Comparison of ENCODE assay signal across 9 cellular contexts in genomic region chr3:100042144-100042543, GRCh38.
DNase-seq lines count a peak whose midpoint lies in the region; ATAC-seq, FAIRE-seq and TF ChIP-seq lines count a peak whose summit lies in the region.
"Had no signal": no experiment of that assay in that cellular context is flagged by ENCODE, and none has a peak within 500 bp of the region (broad histone marks: within the 10 kb centered on the region; RNA-seq: fewer than 3 reads in every experiment).

No MANE protein-coding gene starts in this region.

- no peaks in the 10 kb centered on the region for H3K27me3 Mint-ChIP-seq in activated T-cell treated with anti-CD3 and anti-CD28 coated beads, Interleukin-2, amount 50 U/mL, for 24 hours

- CTCF ChIA-PET in endothelial cell of umbilical vein (lab: Charles Lee), result interaction anchor here (1.4 to 3.3 kb wide), 10 partner anchors 27 to 212 kb away, joined by 3 to 35 read pairs (median 6); no protein-coding TSS in a partner anchor

- peak overlapping the region; percentile 100 for H3K27ac ChIP-seq in endothelial cell of umbilical vein (ENCODE audit: insufficient read depth, low read depth, low read length)

- no peak for TF ChIP-seq POLR2A in endothelial cell of umbilical vein (IDR thresholded peaks at IDR 0.05; ENCODE audit: low read depth, low read length)

- H3K9me3 ChIP-seq in endothelial cell of umbilical vein (replicated peaks; ENCODE audit: control insufficient read depth, insufficient read depth, low read length), result no peaks in the 10 kb centered on the region

- H3K27me3 ChIP-seq in endothelial cell of umbilical vein (ENCODE audit: control insufficient read depth in 2 of 2, insufficient read depth in 2 of 2, low read length in 2 of 2), result no peaks in the 10 kb centered on the region

- TF ChIP-seq CTCF in endothelial cell of umbilical vein (IDR thresholded peaks at IDR 0.05; ENCODE audit: extremely low read depth in 1 of 2, insufficient read depth in 1 of 2, low read depth in 1 of 2, low read length in 2 of 2), result no peak

- no peak overlapping the region for H3K27ac Mint-ChIP-seq in activated T-cell treated with anti-CD3 and anti-CD28 coated beads, Interleukin-2, amount 50 U/mL, for 24 hours

- no peaks in the 10 kb centered on the region for H3K36me3 ChIP-seq in endothelial cell of umbilical vein (ENCODE audit: control insufficient read depth in 2 of 2, extremely low read depth in 1 of 2, insufficient read depth in 2 of 2, low read length in 2 of 2)

- DNase-seq in A172 (ENCODE audit: low spot score) (peak; percentile 88), NCI-H226 (peak; percentile 90), endothelial cell of umbilical vein (ENCODE audit: low read depth, low spot score) (peak; percentile 91), non-pigmented ciliary epithelial cell (ENCODE audit: low read depth) (peak; percentile 93), NCI-H1092 treated with DMSO at 0.1 percent for 48 hours (lab: John Stamatoyannopoulos, UW) (no peak)
- DNase-seq in stimulated activated naive CD4-positive, alpha-beta T cell (lab: John Stamatoyannopoulos, UW), result no peak
- DNase-seq in activated T-cell treated with anti-CD3 and anti-CD28 coated beads, Interleukin-2, amount 50 U/mL, for 24 hours, result no peak
- DNase-seq: islet precursor cell had no signal

- H3K4me2 ChIP-seq in endothelial cell of umbilical vein (ENCODE audit: insufficient read depth, low read length), result peak overlapping the region; percentile 85

- peak; percentile 82 for FAIRE-seq in endothelial cell of umbilical vein (lab: Jason Lieb, UNC)

- intact Hi-C loops in endothelial cell of umbilical vein (cut with micrococcal nuclease), result loop anchor here (1.0 to 5.0 kb wide), 3 partner anchors 177 to 1070 kb away; partner anchors contain the start of genes LNP1 and TOMM70

- H3K9ac ChIP-seq in endothelial cell of umbilical vein (replicated peaks; ENCODE audit: extremely low read depth, insufficient read depth, low read length), result peak overlapping the region; percentile 97

- no peak overlapping the region for H3K4me3 Mint-ChIP-seq in activated T-cell treated with anti-CD3 and anti-CD28 coated beads, Interleukin-2, amount 50 U/mL, for 24 hours

- dilution Hi-C loops in endothelial cell of umbilical vein (cut with MboI; ENCODE audit: extremely low pct_ligation_motif_present, low sequenced_read_pairs), result no loop called here

- H2AFZ ChIP-seq in endothelial cell of umbilical vein (ENCODE audit: low read depth, low read length), result no peak overlapping the region

- POLR2A ChIA-PET in endothelial cell of umbilical vein (lab: Charles Lee), result interaction anchor here (1.0 to 2.7 kb wide), 8 partner anchors 122 to 219 kb away, joined by 3 to 19 read pairs (median 6); partner anchors contain the start of gene TBC1D23

- H3K4me3 ChIP-seq in endothelial cell of umbilical vein (replicated peaks in 1 of 3; ENCODE audit: insufficient read depth in 1 of 3, low read depth in 1 of 3, low read length in 3 of 3), result peak overlapping the region in 1 of 3 experiments; percentile 29

- H3K4me1 Mint-ChIP-seq in activated T-cell treated with anti-CD3 and anti-CD28 coated beads, Interleukin-2, amount 50 U/mL, for 24 hours (ENCODE audit: low read depth), result peaks cover 10% of the 10 kb centered on the region

- H3K9me3 Mint-ChIP-seq in activated T-cell treated with anti-CD3 and anti-CD28 coated beads, Interleukin-2, amount 50 U/mL, for 24 hours, result no peaks in the 10 kb centered on the region

- H3K9me1 ChIP-seq in endothelial cell of umbilical vein (replicated peaks; ENCODE audit: control insufficient read depth, extremely low read depth, insufficient read depth, low read length), result no peaks in the 10 kb centered on the region

- H3K79me2 ChIP-seq in endothelial cell of umbilical vein (ENCODE audit: control insufficient read depth, insufficient read depth, low read length), result no peaks in the 10 kb centered on the region

- no peak for ATAC-seq in GM19397 (IDR thresholded peaks at IDR 0.05; ENCODE audit: unreplicated experiment)

- peaks cover 4% of the 10 kb centered on the region for H3K36me3 Mint-ChIP-seq in activated T-cell treated with anti-CD3 and anti-CD28 coated beads, Interleukin-2, amount 50 U/mL, for 24 hours (ENCODE audit: low read depth)

- H4K20me1 ChIP-seq in endothelial cell of umbilical vein (replicated peaks; ENCODE audit: control insufficient read depth, extremely low read depth, insufficient read depth, low read length), result no peaks in the 10 kb centered on the region

- no TSS peak for BruUV-seq in endothelial cell of umbilical vein (replicated peaks; lab: Mats Ljungman, UMichigan)

- H3K4me1 ChIP-seq in endothelial cell of umbilical vein (ENCODE audit: control insufficient read depth, extremely low read depth, insufficient read depth, low read length), result peaks cover 51% of the 10 kb centered on the region

TF ChIP-seq in endothelial cell of umbilical vein, 7 proteins besides CTCF, POLR2A, EP300 and RAD21:
- TF ChIP-seq POLR2AphosphoS5 (IDR thresholded peaks at IDR 0.05; ENCODE audit: insufficient read depth, low read depth, low read length), result no peak
- peak; percentile 11 for TF ChIP-seq JUN (IDR thresholded peaks at IDR 0.05; ENCODE audit: borderline replicate concordance, insufficient read depth, insufficient read length, low read depth)
- no peak for TF ChIP-seq MAX (IDR thresholded peaks at IDR 0.05; ENCODE audit: insufficient read depth, insufficient read length)
- peak; percentile 82 for TF ChIP-seq GATA2 (IDR thresholded peaks at IDR 0.05; ENCODE audit: insufficient read depth, insufficient read length, low read depth, low read length)
- peak; percentile 43 for TF ChIP-seq FOS (IDR thresholded peaks at IDR 0.05; ENCODE audit: borderline replicate concordance, insufficient read depth, low read length)

Comparison
In these comparisons a context has a peak if more than half of its experiments do, and no peak if none do; other contexts are left out.
1. DNase-seq: peak in A172 (single experiment), NCI-H226 (single experiment), endothelial cell of umbilical vein (single experiment) and non-pigmented ciliary epithelial cell (single experiment); none in stimulated activated naive CD4-positive, alpha-beta T cell (0 of 6), NCI-H1092 treated with DMSO at 0.1 percent for 48 hours (single experiment) and activated T-cell treated with anti-CD3 and anti-CD28 coated beads, Interleukin-2, amount 50 U/mL, for 24 hours (single experiment).